ENCODE assay signal across 1 cellular context in the genomic region with DNA sequence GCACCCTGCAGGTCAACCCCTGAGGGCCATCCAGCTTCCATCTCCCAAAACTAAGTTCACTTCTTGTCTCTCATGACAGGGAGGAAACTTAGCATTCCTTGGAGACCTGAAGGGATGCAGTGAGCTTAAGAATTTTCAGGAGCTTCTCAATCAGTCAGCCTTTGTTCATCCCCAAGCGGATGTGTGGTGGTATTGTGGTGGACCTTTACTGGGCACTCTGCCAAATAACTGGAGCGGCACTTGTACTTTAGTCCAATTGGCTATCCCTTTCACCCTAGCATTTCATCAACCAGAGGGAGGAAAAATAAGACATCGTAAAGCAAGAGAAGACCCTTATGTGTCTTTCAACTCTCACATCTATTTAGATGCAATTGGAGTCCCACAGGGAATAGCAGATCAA. TPM values are rescaled to one million over a fixed set of nuclear protein-coding genes. Genes with fewer than 3 reads are reported as not detected.
"Had no signal": no experiment of that assay in that cellular context is flagged by ENCODE, and none has a peak within 500 bp of the region (broad histone marks: within the 10 kb centered on the region; RNA-seq: fewer than 3 reads in every experiment).

No MANE protein-coding gene starts in this region.

RNA-seq across cellular contexts. Expression of a gene that starts 9.2 kb away (rescaled TPM):
- polyA plus RNA-seq: neural cell had no signal
